ENCODE assay signal across 8 cellular contexts in genomic region chr9:132411091-132411508, GRCh38.
A peak's percentile ranks its signal among the peaks of the same experiment; 100 is the strongest.
DNase-seq lines count a peak whose midpoint lies in the region; ATAC-seq and TF ChIP-seq lines count a peak whose summit lies in the region.

No MANE protein-coding gene starts in this region.

- no peak overlapping the region for H3K27ac ChIP-seq in iPS-20b (ENCODE audit: low read length)

- H3K4me3 ChIP-seq in GM12864 (ENCODE audit: low read depth, low read length) (no peak overlapping the region), astrocyte of the cerebellum (ENCODE audit: low read depth, low read length) (no peak overlapping the region), iPS-20b (ENCODE audit: low read length) (peak overlapping the region; percentile 39)

- TF ChIP-seq CTCF in GM12864 (IDR thresholded peaks at IDR 0.05; ENCODE audit: low read depth, low read length, missing control alignments), result peak; percentile 64
- TF ChIP-seq CTCF in astrocyte of the cerebellum (IDR thresholded peaks at IDR 0.05; ENCODE audit: low read depth, low read length, missing control alignments), result peak; percentile 53

- no peak for ATAC-seq in GM19035 (IDR thresholded peaks at IDR 0.05; ENCODE audit: unreplicated experiment)

- H3K4me1 ChIP-seq in iPS-20b (ENCODE audit: insufficient read depth, low read length), result peaks cover 5% of the 10 kb centered on the region; the same call in 1 of the 2 replicates

- in situ Hi-C loops in astrocyte of the cerebellum (cut with HindIII; ENCODE audit: low sequenced_read_pairs), result no loop called here

- DNase-seq in GM12864 (ENCODE audit: low read depth), result peak; percentile 21
- peak; percentile 61 for DNase-seq in LoVo (ENCODE audit: low spot score)
- peak; percentile 31 to 72 (median 59) for DNase-seq in T-helper 2 cell
- no peak for DNase-seq in astrocyte of the cerebellum (ENCODE audit: low read depth)
- DNase-seq in stimulated activated CD4-positive, alpha-beta T cell treated with anti-CD3 and anti-CD28 coated beads, Interleukin-2, amount 100 ng/mL, for 24 hours, result peak; percentile 70 to 76
- no peak for DNase-seq in putamen (ENCODE audit: low spot score)

- peaks cover 69% of the 10 kb centered on the region for H3K27me3 ChIP-seq in iPS-20b (ENCODE audit: insufficient read depth, low read length)

- H3K9me3 ChIP-seq in iPS-20b (ENCODE audit: insufficient read depth, low read depth, low read length), result no peaks in the 10 kb centered on the region

- no peaks in the 10 kb centered on the region for H3K36me3 ChIP-seq in iPS-20b (ENCODE audit: insufficient read depth, low read depth, low read length)

- H3K9ac ChIP-seq in iPS-20b (ENCODE audit: low read depth, low read length), result no peak overlapping the region

Comparison
In these comparisons a context has a peak if more than half of its experiments do, and no peak if none do; other contexts are left out.
1. DNase-seq: peak in GM12864 (single experiment), LoVo (single experiment), T-helper 2 cell (5 of 5) and stimulated activated CD4-positive, alpha-beta T cell treated with anti-CD3 and anti-CD28 coated beads, Interleukin-2, amount 100 ng/mL, for 24 hours (2 of 2); none in astrocyte of the cerebellum (single experiment) and putamen (single experiment).